8 cellular contexts compared by ENCODE assay signal in genomic region chr19:43474986-43475705, GRCh38. TPM values are rescaled to one million over a fixed set of nuclear protein-coding genes. Genes with fewer than 3 reads are reported as not detected.
DNase-seq lines count a peak whose midpoint lies in the region; ATAC-seq, FAIRE-seq and TF ChIP-seq lines count a peak whose summit lies in the region.

No MANE protein-coding gene starts in this region.

- TF ChIP-seq POLR2A in adrenal gland (IDR thresholded peaks at IDR 0.05), result peak in 1 of 2 donors; percentile 64

- intact Hi-C loops in adrenal gland (cut with DNase I), result no loop called here
- intact Hi-C loops in cardiac septum (cut with DNase I), result loop anchor here (2.0 kb wide), 1 partner anchor 30 kb away; the partner anchor contains the start of gene PHLDB3

- H2AFZ ChIP-seq in parathyroid adenoma, result peak overlapping the region; percentile 17

- DNase-seq in AG08395 (ENCODE audit: low spot score), result peak; percentile 94
- DNase-seq in GM19239 (ENCODE audit: insufficient read length, low spot score), result peak; percentile 89
- peak; percentile 64 for DNase-seq in LoVo (ENCODE audit: low spot score)
- peak; percentile 85 to 97 (median 96) for DNase-seq in T-helper 1 cell
- DNase-seq in adrenal gland, result peak; percentile 95 to 99 (median 97)
- DNase-seq in cardiac septum (ENCODE audit: low spot score), result peak; percentile 98
- peak; percentile 75 for DNase-seq in thoracic aorta (ENCODE audit: low spot score)

- H3K27me3 ChIP-seq in adrenal gland, result no peaks in the 10 kb centered on the region
- no peaks in the 10 kb centered on the region for H3K27me3 ChIP-seq in parathyroid adenoma (ENCODE audit: control insufficient read depth, insufficient read depth, low read length)
- H3K27me3 ChIP-seq in thoracic aorta (replicated peaks; ENCODE audit: insufficient read depth), result no peaks in the 10 kb centered on the region

- H3K27ac ChIP-seq in adrenal gland (peak overlapping the region in 4 of 5 donors; percentile 46 to 86 (median 76)), parathyroid adenoma (peak overlapping the region; percentile 43), thoracic aorta (peak overlapping the region; percentile 56 to 57)

- H3K9me3 ChIP-seq in adrenal gland (replicated peaks in 1 of 3) (no peaks in the 10 kb centered on the region), parathyroid adenoma (ENCODE audit: control insufficient read depth, low read length) (no peaks in the 10 kb centered on the region), thoracic aorta (no peaks in the 10 kb centered on the region)

- H3K79me2 ChIP-seq in parathyroid adenoma, result no peaks in the 10 kb centered on the region

- H3K4me2 ChIP-seq in parathyroid adenoma (ENCODE audit: low read length), result peak overlapping the region; percentile 49

- WGBS in adrenal gland, 4 donors, result 1 to 9% (median 5%) methylated on average over 11 to 46 of the region's 46 CpGs

- no peak for TF ChIP-seq CTCF in adrenal gland (IDR thresholded peaks at IDR 0.05)
- no peak for TF ChIP-seq CTCF in parathyroid adenoma (IDR thresholded peaks at IDR 0.05)
- no peak for TF ChIP-seq CTCF in thoracic aorta (IDR thresholded peaks at IDR 0.05)

- peak overlapping the region in 2 of 4 donors; percentile 26 to 48 for H3K4me3 ChIP-seq in adrenal gland
- H3K4me3 ChIP-seq in parathyroid adenoma (ENCODE audit: low read depth, low read length), result peak overlapping the region; percentile 42
- H3K4me3 ChIP-seq in thoracic aorta, result peak overlapping the region; percentile 72

- H3K36me3 ChIP-seq in adrenal gland (replicated peaks in 1 of 2), result no peaks in the 10 kb centered on the region
- no peaks in the 10 kb centered on the region for H3K36me3 ChIP-seq in parathyroid adenoma (ENCODE audit: control insufficient read depth, insufficient read depth, low read length)
- no peaks in the 10 kb centered on the region for H3K36me3 ChIP-seq in thoracic aorta

- no peak overlapping the region for H3K9ac ChIP-seq in parathyroid adenoma

- peak; percentile 95 for FAIRE-seq in GM19239 (lab: Jason Lieb, UNC)

- ATAC-seq in thoracic aorta (ENCODE audit: insufficient number of reproducible peaks, low FRiP score, low read depth), result peak; percentile 88

- H3K4me1 ChIP-seq in adrenal gland (replicated peaks in 1 of 2), result peaks cover 4 to 8% of the 10 kb centered on the region in 2 donors
- no peaks in the 10 kb centered on the region for H3K4me1 ChIP-seq in parathyroid adenoma
- H3K4me1 ChIP-seq in thoracic aorta (ENCODE audit: control insufficient read depth in 1 of 2, low read depth in 2 of 2), result peaks cover 6% of the 10 kb centered on the region in 2 donors

RNA-seq across cellular contexts. Expression of gene LYPD3, which starts 9.7 kb away (rescaled TPM):
- 1 to 10 TPM in 5 of 8 donors, under 1 TPM in 3; 0.18 to 1.9 (median 1.2) TPM for total RNA-seq in adrenal gland
- polyA plus RNA-seq in adrenal gland, result under 1 TPM; 0.48 to 0.73 (median 0.57) TPM
- total RNA-seq in cardiac septum, result not detected
- total RNA-seq in thoracic aorta, result under 1 TPM in 1 of 2 donors, not detected in 1; 0.41 TPM

RNA-seq across cellular contexts. Expression of gene PHLDB3, which starts 29.4 kb away (rescaled TPM):
- total RNA-seq in adrenal gland (10 to 100 TPM in 7 of 8 donors, 1 to 10 TPM in 1; 3.5 to 30.7 (median 19.5) TPM), cardiac septum (7.3 TPM), thoracic aorta (10 to 100 TPM; 10.0 to 14.7 TPM)
- polyA plus RNA-seq in adrenal gland, result 10 to 100 TPM in 2 of 3 donors, 1 to 10 TPM in 1; 1.7 to 54.5 (median 33.7) TPM

RNA-seq across cellular contexts. Expression of gene ETHE1, which starts 51.9 kb away (rescaled TPM):
- 10 to 100 TPM; 22.7 to 78.7 (median 39.4) TPM for total RNA-seq in adrenal gland
- polyA plus RNA-seq in adrenal gland, result 10 to 100 TPM; 18.2 to 20.0 (median 18.4) TPM
- 12.2 TPM for total RNA-seq in cardiac septum
- total RNA-seq in thoracic aorta, result 10 to 100 TPM; 42.0 to 45.9 TPM

RNA-seq across cellular contexts. Expression of gene ZNF575, which starts 57.8 kb away (rescaled TPM):
- total RNA-seq in adrenal gland, result 1 to 10 TPM in 3 of 8 donors, under 1 TPM in 3, not detected in 2; 0.27 to 2.9 (median 1.4) TPM
- polyA plus RNA-seq in adrenal gland, result 1 to 10 TPM in 2 of 3 donors, under 1 TPM in 1; 0.53 to 2.2 (median 1.2) TPM
- 1.7 TPM for total RNA-seq in cardiac septum
- 1 to 10 TPM in 1 of 2 donors, not detected in 1; 1.6 TPM for total RNA-seq in thoracic aorta
